Comparison of ENCODE assay signal across 8 cellular contexts in genomic region chr1:156591181-156591431, GRCh38. TPM values are rescaled to one million over a fixed set of nuclear protein-coding genes. Genes with fewer than 3 reads are reported as not detected.
DNase-seq lines count a peak whose midpoint lies in the region; ATAC-seq and TF ChIP-seq lines count a peak whose summit lies in the region.

No MANE protein-coding gene starts in this region.

- H3K4me1 ChIP-seq in CD8-positive, alpha-beta T cell (ENCODE audit: insufficient read depth, low read length): peaks cover 18% of the 10 kb centered on the region
- peaks cover 8 to 12% of the 10 kb centered on the region in 2 donors for H3K4me1 ChIP-seq in naive thymus-derived CD4-positive, alpha-beta T cell (ENCODE audit: control insufficient read depth in 2 of 2, insufficient read depth in 2 of 2, low read length in 2 of 2)

- CTCF ChIA-PET in CD8-positive, alpha-beta T cell (lab: Charles Lee): interaction anchor here (1.0 to 4.2 kb wide), 7 partner anchors 10 to 206 kb away, joined by 3 to 21 read pairs (median 5); no protein-coding TSS in a partner anchor
- CTCF ChIA-PET in naive thymus-derived CD4-positive, alpha-beta T cell (lab: Charles Lee): interaction anchor here (0.6 to 1.9 kb wide), 13 partner anchors 9 to 461 kb away, joined by 3 to 12 read pairs (median 3); no protein-coding TSS in a partner anchor

- H3K9me3 ChIP-seq in CD8-positive, alpha-beta T cell (ENCODE audit: low read length): no peaks in the 10 kb centered on the region
- H3K9me3 ChIP-seq in naive thymus-derived CD4-positive, alpha-beta T cell (ENCODE audit: control insufficient read depth in 2 of 3, low read length in 3 of 3): no peaks in the 10 kb centered on the region

- H3K36me3 Mint-ChIP-seq in CD8-positive, alpha-beta T cell: peaks cover 38% of the 10 kb centered on the region
- H3K36me3 Mint-ChIP-seq in naive thymus-derived CD4-positive, alpha-beta T cell: peaks cover 0 to 7% (median 4%) of the 10 kb centered on the region in 5 donors

- peak overlapping the region; percentile 51 for H3K4me3 ChIP-seq in CD8-positive, alpha-beta T cell (ENCODE audit: low read depth, low read length)
- peak overlapping the region; percentile 80 for H3K4me3 ChIP-seq in HL-60 (replicated peaks; ENCODE audit: insufficient read depth, low read length)
- H3K4me3 ChIP-seq in cardiac fibroblast (replicated peaks in 1 of 2; ENCODE audit: low read depth in 2 of 2, low read length in 2 of 2): peak overlapping the region; percentile 60 to 82
- peak overlapping the region; percentile 69 for H3K4me3 ChIP-seq in naive thymus-derived CD4-positive, alpha-beta T cell (ENCODE audit: low read length)

- peaks cover 22% of the 10 kb centered on the region for H3K4me1 Mint-ChIP-seq in CD8-positive, alpha-beta T cell (ENCODE audit: low read depth)
- H3K4me1 Mint-ChIP-seq in naive thymus-derived CD4-positive, alpha-beta T cell: peaks cover 16 to 32% (median 28%) of the 10 kb centered on the region in 7 donors

- H3K27ac ChIP-seq in CD8-positive, alpha-beta T cell (ENCODE audit: low read depth, low read length): peak overlapping the region; percentile 41
- H3K27ac ChIP-seq in HL-60 (replicated peaks): peak overlapping the region; percentile 76
- peak overlapping the region; percentile 89 for H3K27ac ChIP-seq in naive thymus-derived CD4-positive, alpha-beta T cell (ENCODE audit: low read depth, low read length)

- TF ChIP-seq CTCF in CD8-positive, alpha-beta T cell (IDR thresholded peaks at IDR 0.05): no peak
- TF ChIP-seq CTCF in HL-60 (IDR thresholded peaks at IDR 0.05; ENCODE audit: insufficient read depth, low read length) (no peak), cardiac fibroblast (IDR thresholded peaks at IDR 0.05; ENCODE audit: low read depth, low read length) (no peak)

- H3K27me3 ChIP-seq in CD8-positive, alpha-beta T cell (ENCODE audit: insufficient read depth, low read length): no peaks in the 10 kb centered on the region
- no peaks in the 10 kb centered on the region for H3K27me3 ChIP-seq in HL-60 (ENCODE audit: insufficient read depth, poor library complexity, severe bottlenecking)
- H3K27me3 ChIP-seq in naive thymus-derived CD4-positive, alpha-beta T cell (ENCODE audit: control insufficient read depth in 2 of 2, insufficient read depth in 2 of 2, low read length in 2 of 2): no peaks in the 10 kb centered on the region

- peak overlapping the region; percentile 87 for H3K4me3 Mint-ChIP-seq in CD8-positive, alpha-beta T cell
- peak overlapping the region; percentile 82 to 93 (median 89) for H3K4me3 Mint-ChIP-seq in naive thymus-derived CD4-positive, alpha-beta T cell

- no peaks in the 10 kb centered on the region for H3K27me3 Mint-ChIP-seq in CD8-positive, alpha-beta T cell (ENCODE audit: low read depth)
- H3K27me3 Mint-ChIP-seq in naive thymus-derived CD4-positive, alpha-beta T cell: no peaks in the 10 kb centered on the region

- intact Hi-C loops in CD8-positive, alpha-beta T cell (cut with DNase I, micrococcal nuclease): loop anchor here (1.0 to 2.0 kb wide), 2 partner anchors 10 to 90 kb away; partner anchors contain the start of genes GPATCH4 (in 2 of the 2) and MEF2D (in 1 of the 2)
- intact Hi-C loops in naive thymus-derived CD4-positive, alpha-beta T cell (cut with micrococcal nuclease): loop anchor here (1.0 kb wide), 3 partner anchors 10 to 135 kb away; partner anchors contain the start of genes GPATCH4 (in 2 of the 2) and IQGAP3 (in 1 of the 2)

- no peak for DNase-seq in CD8-positive, alpha-beta T cell
- DNase-seq in HL-60 (ENCODE audit: low read depth in 1 of 2, low spot score in 1 of 2) (no peak), cardiac fibroblast (ENCODE audit: low read depth in 2 of 2) (no peak), DMS 273 treated with DMSO at 0.1 percent for 48 hours (lab: John Stamatoyannopoulos, UW) (no peak), DMS153 (lab: John Stamatoyannopoulos, UW) (no peak), amniotic stem cell (lab: John Stamatoyannopoulos, UW) (no peak)
- no peak for DNase-seq in naive thymus-derived CD4-positive, alpha-beta T cell
- DNase-seq in activated CD4-positive, alpha-beta T cell treated with anti-CD3 and anti-CD28 coated beads for 1 hour: no peak

- peak; percentile 43 for ATAC-seq in CD8-positive, alpha-beta T cell
- no peak for ATAC-seq in naive thymus-derived CD4-positive, alpha-beta T cell

- POLR2A ChIA-PET in CD8-positive, alpha-beta T cell (lab: Charles Lee): interaction anchor here (0.8 to 2.8 kb wide), 10 partner anchors 9 to 378 kb away, joined by 3 to 21 read pairs (median 6); partner anchors contain the start of genes GPATCH4, MEF2D and PMF1
- POLR2A ChIA-PET in naive thymus-derived CD4-positive, alpha-beta T cell (lab: Charles Lee): interaction anchor here (0.7 to 4.2 kb wide), 20 partner anchors 9 to 1526 kb away, joined by 3 to 58 read pairs (median 3); partner anchors contain the start of genes GPATCH4 and MEF2D

- H3K36me3 ChIP-seq in CD8-positive, alpha-beta T cell (ENCODE audit: insufficient read depth, low read length): peaks cover 16% of the 10 kb centered on the region
- peaks cover 0 to 26% (median 0%) of the 10 kb centered on the region in 3 experiments for H3K36me3 ChIP-seq in naive thymus-derived CD4-positive, alpha-beta T cell (ENCODE audit: control insufficient read depth in 2 of 3, insufficient read depth in 3 of 3, low read length in 3 of 3)

- no peaks in the 10 kb centered on the region for H3K9me3 Mint-ChIP-seq in CD8-positive, alpha-beta T cell
- no peaks in the 10 kb centered on the region for H3K9me3 Mint-ChIP-seq in naive thymus-derived CD4-positive, alpha-beta T cell

- peak overlapping the region; percentile 91 for H3K27ac Mint-ChIP-seq in CD8-positive, alpha-beta T cell
- H3K27ac Mint-ChIP-seq in naive thymus-derived CD4-positive, alpha-beta T cell: peak overlapping the region; percentile 86 to 98 (median 93)

RNA-seq across cellular contexts. Expression of gene NAXE, which starts 0.5 kb away (rescaled TPM):
- 10 to 100 TPM; 18.4 TPM for total RNA-seq in CD8-positive, alpha-beta T cell
- 10 to 100 TPM; 25.6 to 58.8 (median 40.7) TPM for total RNA-seq in naive thymus-derived CD4-positive, alpha-beta T cell
- polyA plus RNA-seq in naive thymus-derived CD4-positive, alpha-beta T cell: 100 to 1,000 TPM in 1 of 2 donors, 10 to 100 TPM in 1; 98.0 to 113 TPM

RNA-seq across cellular contexts. Expression of gene GPATCH4, which starts 10.2 kb away (rescaled TPM):
- 10 to 100 TPM; 46.4 to 46.7 TPM for total RNA-seq in CD8-positive, alpha-beta T cell
- 10 to 100 TPM; 33.3 to 49.6 (median 39.1) TPM for total RNA-seq in naive thymus-derived CD4-positive, alpha-beta T cell
- polyA plus RNA-seq in naive thymus-derived CD4-positive, alpha-beta T cell: 10 to 100 TPM; 46.5 to 59.1 TPM

RNA-seq across cellular contexts. Expression of gene TTC24, which starts 11.6 kb away (rescaled TPM):
- total RNA-seq in CD8-positive, alpha-beta T cell: 10 to 100 TPM; 21.3 to 21.5 TPM
- total RNA-seq in naive thymus-derived CD4-positive, alpha-beta T cell: 10 to 100 TPM in 1 of 5 experiments, 1 to 10 TPM in 4; 2.8 to 10.2 (median 7.4) TPM
- polyA plus RNA-seq in naive thymus-derived CD4-positive, alpha-beta T cell: 1 to 10 TPM in 1 of 2 donors, under 1 TPM in 1; 0.97 to 1.5 TPM

RNA-seq across cellular contexts. Expression of gene IQGAP3, which starts 18.7 kb away (rescaled TPM):
- under 1 TPM in 1 of 2 experiments, not detected in 1; 0.05 TPM for total RNA-seq in CD8-positive, alpha-beta T cell
- 10 to 100 TPM in 1 of 5 experiments, under 1 TPM in 1, not detected in 3; 0.24 to 14.4 TPM for total RNA-seq in naive thymus-derived CD4-positive, alpha-beta T cell
- polyA plus RNA-seq in naive thymus-derived CD4-positive, alpha-beta T cell: not detected

RNA-seq across cellular contexts. Expression of gene HAPLN2, which starts 28.1 kb away (rescaled TPM):
- under 1 TPM; 0.24 to 0.39 TPM for total RNA-seq in CD8-positive, alpha-beta T cell
- total RNA-seq in naive thymus-derived CD4-positive, alpha-beta T cell: not detected
- polyA plus RNA-seq in naive thymus-derived CD4-positive, alpha-beta T cell: not detected
